ENCODE assay signal across 17 cellular contexts in genomic region chr22:46688949-46689348, GRCh38. TPM values are rescaled to one million over a fixed set of nuclear protein-coding genes. Genes with fewer than 3 reads are reported as not detected.
DNase-seq lines count a peak whose midpoint lies in the region; ATAC-seq and TF ChIP-seq lines count a peak whose summit lies in the region.
"Had no signal": no experiment of that assay in that cellular context is flagged by ENCODE, and none has a peak within 500 bp of the region (broad histone marks: within the 10 kb centered on the region; RNA-seq: fewer than 3 reads in every experiment).

No MANE protein-coding gene starts in this region.

- no peak for TF ChIP-seq POLR2A in gastrocnemius medialis (IDR thresholded peaks at IDR 0.05)

- H3K9me3 ChIP-seq in gastrocnemius medialis: no peaks in the 10 kb centered on the region
- H3K9me3 ChIP-seq: lower lobe of right lung, testis had no signal

- H3K36me3 ChIP-seq in gastrocnemius medialis: peaks cover 0 to 75% of the 10 kb centered on the region in 2 donors

- no peaks in the 10 kb centered on the region for H3K27me3 ChIP-seq in gastrocnemius medialis
- H3K27me3 ChIP-seq: cardiac muscle cell, testis had no signal

- in situ Hi-C loops in gastrocnemius medialis (cut with MboI; ENCODE audit: low sequenced_read_pairs in 4 of 4): loop anchor here in 1 of 4 donors (25.0 kb wide), 1 partner anchor 127 kb away; no protein-coding TSS in a partner anchor

- no peak for TF ChIP-seq CTCF in gastrocnemius medialis (IDR thresholded peaks at IDR 0.05 in 4 of 5, conservative IDR thresholded peaks at IDR 0.05 in 1 of 5)

- peak overlapping the region in 3 of 4 donors; percentile 60 to 70 (median 67) for H3K27ac ChIP-seq in gastrocnemius medialis
- H3K27ac ChIP-seq: 22Rv1, cardiac muscle cell, GM23248, lower lobe of right lung, testis had no signal

- intact Hi-C loops in gastrocnemius medialis (cut with DNase I; ENCODE audit: low total_unique reads): no loop called here

- DNase-seq in NCI-H1417 (lab: John Stamatoyannopoulos, UW) (peak in 2 of 3 experiments; percentile 23 to 32), NCI-H1417 treated with DMSO at 0.1 percent for 48 hours (lab: John Stamatoyannopoulos, UW) (no peak), NCI-H128 (lab: John Stamatoyannopoulos, UW; ENCODE audit: unreplicated experiment) (peak; percentile 1), gastrocnemius medialis (no peak), retina (no peak)
- DNase-seq: GM23248; lower lobe of right lung; naive thymus-derived CD4-positive, alpha-beta T cell; NCI-H2081 treated with DMSO at 0.1 percent for 48 hours; NK-92 treated with Interleukin-12 subunit alpha and Interleukin-12 subunit beta, amount 100 ng/mL, for 24 hours; testis had no signal

- no peak overlapping the region for H3K4me3 ChIP-seq in gastrocnemius medialis
- H3K4me3 ChIP-seq: cardiac muscle cell, GM23248, lower lobe of right lung, testis had no signal

- ATAC-seq in esophagus mucosa (peak; percentile 78), gastrocnemius medialis (peak; percentile 25 to 43), HG03097 (IDR thresholded peaks at IDR 0.05; ENCODE audit: low FRiP score, unreplicated experiment) (no peak)
- no peak for ATAC-seq in activated CD4-positive, CD25-positive, alpha-beta regulatory T cell treated with anti-CD3 and anti-CD28 coated beads, Interleukin-2, amount 50 U/mL, for 24 hours
- ATAC-seq: naive thymus-derived CD4-positive, alpha-beta T cell; WTC11 had no signal

- H3K4me1 ChIP-seq in gastrocnemius medialis: peaks cover 0 to 1% of the 10 kb centered on the region in 2 donors

RNA-seq across cellular contexts. Expression of gene CERK, which starts 49.1 kb away (rescaled TPM):
- 21.9 TPM for total RNA-seq in esophagus mucosa
- total RNA-seq in gastrocnemius medialis: 10 to 100 TPM; 32.7 to 38.7 (median 34.8) TPM

Comparison
In these comparisons a context has a peak if more than half of its experiments do, and no peak if none do; other contexts are left out.
1. DNase-seq: peak in NCI-H1417 (2 of 3) and NCI-H128 (single experiment); none in NCI-H1417 treated with DMSO at 0.1 percent for 48 hours (single experiment), gastrocnemius medialis (0 of 2) and retina (single experiment).
2. ATAC-seq: peak in esophagus mucosa (single experiment) and gastrocnemius medialis (2 of 2); none in activated CD4-positive, CD25-positive, alpha-beta regulatory T cell treated with anti-CD3 and anti-CD28 coated beads, Interleukin-2, amount 50 U/mL, for 24 hours (0 of 2) and HG03097 (single experiment).